ENCODE assay signal across 1 cellular context in genomic region chr17:78383725-78384471, GRCh38.
TF ChIP-seq lines count a peak whose summit lies in the region.

No MANE protein-coding gene starts in this region.

TF ChIP-seq in endothelial cell of umbilical vein, 7 proteins besides CTCF, POLR2A, EP300 and RAD21 (continued from another document):
- peak; percentile 52 for TF ChIP-seq GATA2 (IDR thresholded peaks at IDR 0.05; ENCODE audit: insufficient read depth, insufficient read length, low read depth, low read length)
- TF ChIP-seq EZH2 (IDR thresholded peaks at IDR 0.05; ENCODE audit: borderline replicate concordance, low read depth, low read length, severe bottlenecking) = no peak
- peak; percentile 89 for TF ChIP-seq FOS (IDR thresholded peaks at IDR 0.05; ENCODE audit: borderline replicate concordance, insufficient read depth, low read length)
- TF ChIP-seq, protein P1, sequence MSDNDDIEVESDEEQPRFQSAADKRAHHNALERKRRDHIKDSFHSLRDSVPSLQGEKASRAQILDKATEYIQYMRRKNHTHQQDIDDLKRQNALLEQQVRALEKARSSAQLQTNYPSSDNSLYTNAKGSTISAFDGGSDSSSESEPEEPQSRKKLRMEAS (IDR thresholded peaks at IDR 0.05; ENCODE audit: insufficient read depth, insufficient read length) = peak; percentile 63
- peak; percentile 49 for TF ChIP-seq JUN (IDR thresholded peaks at IDR 0.05; ENCODE audit: borderline replicate concordance, insufficient read depth, insufficient read length, low read depth)
- TF ChIP-seq POLR2AphosphoS5 (IDR thresholded peaks at IDR 0.05; ENCODE audit: insufficient read depth, low read depth, low read length) = peak; percentile 75
